ENCODE assay signal across 21 cellular contexts in the genomic region with DNA sequence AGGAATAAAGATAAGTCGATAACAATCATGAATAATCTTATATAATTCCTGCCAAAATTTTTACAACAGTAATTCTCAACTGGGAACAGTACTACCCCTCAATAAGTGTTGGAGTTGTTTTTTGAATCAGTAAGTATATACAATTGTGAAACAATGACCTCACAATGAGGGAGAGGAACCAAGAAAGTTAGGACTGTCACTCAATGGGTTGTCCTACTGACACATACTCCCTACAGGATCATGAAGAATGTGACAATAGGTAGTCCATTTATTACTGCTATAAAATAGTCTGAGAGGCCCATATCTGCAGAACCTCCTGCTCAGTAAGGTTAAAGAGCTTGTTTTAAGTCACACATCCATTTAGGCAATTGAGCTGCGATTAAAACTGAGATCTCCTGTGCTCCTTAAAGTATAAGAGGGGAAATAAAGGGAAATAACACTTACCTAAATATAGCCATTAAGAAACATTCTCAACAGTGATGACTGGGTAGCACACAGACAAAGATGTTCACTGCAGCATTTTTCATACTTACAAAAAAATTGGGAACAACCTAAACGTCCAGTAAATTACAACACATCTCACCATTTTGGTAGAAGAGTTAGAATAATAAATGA. TPM values are rescaled to one million over a fixed set of nuclear protein-coding genes. Genes with fewer than 3 reads are reported as not detected.
DNase-seq lines count a peak whose midpoint lies in the region; ATAC-seq and TF ChIP-seq lines count a peak whose summit lies in the region.
"Had no signal": no experiment of that assay in that cellular context is flagged by ENCODE, and none has a peak within 500 bp of the region (broad histone marks: within the 10 kb centered on the region; RNA-seq: fewer than 3 reads in every experiment).

No MANE protein-coding gene starts in this region.

- no peaks in the 10 kb centered on the region for H3K27me3 Mint-ChIP-seq in CD14-positive monocyte (ENCODE audit: low read depth in 3 of 3)
- H3K27me3 Mint-ChIP-seq in central memory CD8-positive, alpha-beta T cell: no peaks in the 10 kb centered on the region
- H3K27me3 Mint-ChIP-seq: type B pancreatic cell had no signal

- H2BK5ac ChIP-seq in IMR-90 (ENCODE audit: low read depth, low read length, poor library complexity, severe bottlenecking): no peak overlapping the region

- H3K4me3 ChIP-seq in IMR-90 (ENCODE audit: insufficient read depth, low read depth, low read length): no peak overlapping the region
- H3K4me3 ChIP-seq: coronary artery had no signal

- H4K5ac ChIP-seq in IMR-90 (ENCODE audit: low read depth, low read length): no peak overlapping the region

- no peak overlapping the region for H2BK15ac ChIP-seq in IMR-90 (ENCODE audit: low read depth, low read length)

- no peak overlapping the region for H3K18ac ChIP-seq in IMR-90 (ENCODE audit: low read depth, low read length)

- H3K27ac Mint-ChIP-seq in CD14-positive monocyte: peak overlapping the region in 4 of 7 donors; percentile 50 to 72 (median 58)
- H3K27ac Mint-ChIP-seq in central memory CD8-positive, alpha-beta T cell (ENCODE audit: low read depth): peak overlapping the region; percentile 80
- H3K27ac Mint-ChIP-seq: type B pancreatic cell had no signal

- POLR2A ChIA-PET in IMR-90 (lab: Charles Lee; ENCODE audit: unreplicated experiment): no interaction called here

- H2AK5ac ChIP-seq in IMR-90 (ENCODE audit: low read depth, low read length): no peak overlapping the region

- no peak overlapping the region for H4K91ac ChIP-seq in IMR-90 (ENCODE audit: insufficient read depth, low read depth, low read length)

- H3K4me1 Mint-ChIP-seq in CD14-positive monocyte: peaks cover 34% of the 10 kb centered on the region
- peaks cover 23% of the 10 kb centered on the region for H3K4me1 Mint-ChIP-seq in central memory CD8-positive, alpha-beta T cell

- H3K9ac ChIP-seq in IMR-90 (ENCODE audit: low read depth, low read length): no peak overlapping the region

- in situ Hi-C loops in IMR-90 (cut with MboI; ENCODE audit: low sequenced_read_pairs): loop anchor here (10.0 kb wide), 1 partner anchor 225 kb away; no protein-coding TSS in a partner anchor

- H2BK120ac ChIP-seq in IMR-90 (ENCODE audit: low read depth, low read length): no peak overlapping the region

- H3K36me3 Mint-ChIP-seq in CD14-positive monocyte: peaks cover 24 to 40% of the 10 kb centered on the region in 2 donors
- peaks cover 11% of the 10 kb centered on the region for H3K36me3 Mint-ChIP-seq in central memory CD8-positive, alpha-beta T cell (ENCODE audit: insufficient read depth)

- H4K20me1 ChIP-seq in IMR-90 (ENCODE audit: insufficient read depth, low read length): peaks cover 15% of the 10 kb centered on the region

- no peak overlapping the region for H3K4ac ChIP-seq in IMR-90 (ENCODE audit: low read depth, low read length)

- H3K23ac ChIP-seq in IMR-90 (ENCODE audit: low read depth, low read length): no peak overlapping the region

- ATAC-seq in GM18868 (IDR thresholded peaks at IDR 0.05; ENCODE audit: unreplicated experiment) (peak; percentile 66), IMR-90 (ENCODE audit: low read depth) (peak; percentile 14; the same call in 1 of the 2 replicates)
- no peak for ATAC-seq in central memory CD8-positive, alpha-beta T cell (replicated peaks; ENCODE audit: extremely low read depth, poor library complexity, severe bottlenecking)
- ATAC-seq: Panc1, sciatic nerve had no signal

- CTCF ChIA-PET in IMR-90 (lab: Yijun Ruan, JAX): interaction anchor here (1.6 kb wide), 1 partner anchor 9 kb away, joined by 3 read pairs; no protein-coding TSS in a partner anchor

- TF ChIP-seq CTCF in CD14-positive monocyte (IDR thresholded peaks at IDR 0.05): no peak
- TF ChIP-seq CTCF in IMR-90 (conservative IDR thresholded peaks at IDR 0.05; ENCODE audit: low read depth, low read length): no peak

- dilution Hi-C loops in IMR-90 (cut with HindIII; ENCODE audit: low sequenced_read_pairs, unreplicated experiment): no loop called here

- H3K27me3 ChIP-seq in IMR-90 (ENCODE audit: control insufficient read depth, insufficient read depth, low read length): no peaks in the 10 kb centered on the region

- no peaks in the 10 kb centered on the region for H3K9me3 Mint-ChIP-seq in CD14-positive monocyte
- no peaks in the 10 kb centered on the region for H3K9me3 Mint-ChIP-seq in central memory CD8-positive, alpha-beta T cell
- H3K9me3 Mint-ChIP-seq: type B pancreatic cell had no signal

- H3K36me3 ChIP-seq in IMR-90 (ENCODE audit: control insufficient read depth, insufficient read depth, low read length): no peaks in the 10 kb centered on the region

- H2BK20ac ChIP-seq in IMR-90 (ENCODE audit: low read depth, low read length): no peak overlapping the region

- H3K27ac ChIP-seq in IMR-90 (ENCODE audit: insufficient read depth, low read length): no peak overlapping the region
- H3K27ac ChIP-seq: coronary artery had no signal

- H3K14ac ChIP-seq in IMR-90 (replicated peaks; ENCODE audit: low read depth, low read length): no peak overlapping the region

- BruUV-seq in IMR-90 (replicated peaks; lab: Mats Ljungman, UMichigan): no TSS peak

- H3K9me1 ChIP-seq in IMR-90 (ENCODE audit: insufficient read depth, low read length): peaks cover 4% of the 10 kb centered on the region; the same call in 1 of the 2 replicates

- peaks cover 25 to 49% of the 10 kb centered on the region in 2 experiments for H3K79me1 ChIP-seq in IMR-90 (ENCODE audit: low read depth in 1 of 2, low read length in 2 of 2)

- H2AFZ ChIP-seq in IMR-90 (replicated peaks; ENCODE audit: low read length, poor library complexity): no peak overlapping the region

- peaks cover 3% of the 10 kb centered on the region; the same call in 1 of the 2 replicates for H3K4me1 ChIP-seq in IMR-90 (ENCODE audit: control insufficient read depth, insufficient read depth, low read length)

- no peak overlapping the region for H4K8ac ChIP-seq in IMR-90 (ENCODE audit: low read depth in 2 of 2, low read length in 2 of 2)

- intact Hi-C loops in CD14-positive monocyte (cut with micrococcal nuclease): loop anchor here in 1 of 2 donors (10.0 kb wide), 1 partner anchor 135 kb away; no protein-coding TSS in a partner anchor
- intact Hi-C loops in IMR-90 (cut with micrococcal nuclease): no loop called here

- no peak for TF ChIP-seq RAD21 in IMR-90 (IDR thresholded peaks at IDR 0.05; ENCODE audit: low read length)

- H2AK9ac ChIP-seq in IMR-90 (replicated peaks; ENCODE audit: low read depth, low read length, poor library complexity): no peak overlapping the region

- WGBS in IMR-90 (ENCODE audit: extremely low coverage in 2 of 2, insufficient read length in 1 of 2), 2 experiments: no CpG with 5 or more reads among the region's 3 CpGs

- no peak overlapping the region for H3K4me2 ChIP-seq in IMR-90 (ENCODE audit: low read depth, low read length)

- H3K4me3 Mint-ChIP-seq in CD14-positive monocyte: no peak overlapping the region
- H3K4me3 Mint-ChIP-seq in central memory CD8-positive, alpha-beta T cell: no peak overlapping the region
- H3K4me3 Mint-ChIP-seq: type B pancreatic cell had no signal

- DNase-seq in CD14-positive monocyte (ENCODE audit: low spot score): no peak
- DNase-seq in IMR-90: no peak
- DNase-seq in central memory CD8-positive, alpha-beta T cell (ENCODE audit: low spot score in 2 of 2): no peak
- no peak for DNase-seq in NCI-H2227 treated with DMSO at 0.1 percent for 48 hours (lab: John Stamatoyannopoulos, UW)
- DNase-seq in NAMALWA (ENCODE audit: low spot score): no peak
- DNase-seq in DMS153 treated with DMSO at 0.1 percent for 48 hours (lab: John Stamatoyannopoulos, UW; ENCODE audit: unreplicated experiment): no peak
- DNase-seq in epidermal melanocyte (ENCODE audit: insufficient read length, low spot score): no peak
- DNase-seq: aorta; DMS79; head of caudate nucleus; kidney; midbrain; NCI-H1417; NCI-H510A; occipital lobe; stimulated activated CD4-positive, alpha-beta T cell treated with anti-CD3 and anti-CD28 coated beads, Interleukin-2, amount 100 ng/mL, for 48 hours had no signal

- H3K56ac ChIP-seq in IMR-90 (ENCODE audit: extremely low read depth, insufficient read depth, low read length): no peak overlapping the region

- no peaks in the 10 kb centered on the region for H3K9me3 ChIP-seq in IMR-90 (ENCODE audit: control insufficient read depth, insufficient read depth, low read length)

- TF ChIP-seq POLR2A in IMR-90 (IDR thresholded peaks at IDR 0.05; ENCODE audit: low read depth, low read length): no peak

TF ChIP-seq in IMR-90, 13 proteins besides CTCF, POLR2A, EP300 and RAD21 (continues in another document):
- TF ChIP-seq MAZ (IDR thresholded peaks at IDR 0.05; ENCODE audit: borderline replicate concordance, low read depth, low read length) (no peak), FOS (IDR thresholded peaks at IDR 0.05; ENCODE audit: low read depth, low read length) (no peak), MAFK (IDR thresholded peaks at IDR 0.05; ENCODE audit: low read depth, low read length) (no peak), CEBPB (IDR thresholded peaks at IDR 0.05; ENCODE audit: low read depth, low read length) (no peak), BHLHE40 (IDR thresholded peaks at IDR 0.05; ENCODE audit: low read depth, low read length) (no peak), RFX5 (IDR thresholded peaks at IDR 0.05; ENCODE audit: low read depth, low read length) (no peak), SMC3 (IDR thresholded peaks at IDR 0.05; ENCODE audit: low read depth, low read length) (no peak)
- TF ChIP-seq, protein P1, sequence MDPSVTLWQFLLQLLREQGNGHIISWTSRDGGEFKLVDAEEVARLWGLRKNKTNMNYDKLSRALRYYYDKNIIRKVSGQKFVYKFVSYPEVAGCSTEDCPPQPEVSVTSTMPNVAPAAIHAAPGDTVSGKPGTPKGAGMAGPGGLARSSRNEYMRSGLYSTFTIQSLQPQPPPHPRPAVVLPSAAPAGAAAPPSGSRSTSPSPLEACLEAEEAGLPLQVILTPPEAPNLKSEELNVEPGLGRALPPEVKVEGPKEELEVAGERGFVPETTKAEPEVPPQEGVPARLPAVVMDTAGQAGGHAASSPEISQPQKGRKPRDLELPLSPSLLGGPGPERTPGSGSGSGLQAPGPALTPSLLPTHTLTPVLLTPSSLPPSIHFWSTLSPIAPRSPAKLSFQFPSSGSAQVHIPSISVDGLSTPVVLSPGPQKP (IDR thresholded peaks at IDR 0.05; ENCODE audit: borderline replicate concordance, low read depth, low read length): no peak
- TF ChIP-seq, protein P2, sequence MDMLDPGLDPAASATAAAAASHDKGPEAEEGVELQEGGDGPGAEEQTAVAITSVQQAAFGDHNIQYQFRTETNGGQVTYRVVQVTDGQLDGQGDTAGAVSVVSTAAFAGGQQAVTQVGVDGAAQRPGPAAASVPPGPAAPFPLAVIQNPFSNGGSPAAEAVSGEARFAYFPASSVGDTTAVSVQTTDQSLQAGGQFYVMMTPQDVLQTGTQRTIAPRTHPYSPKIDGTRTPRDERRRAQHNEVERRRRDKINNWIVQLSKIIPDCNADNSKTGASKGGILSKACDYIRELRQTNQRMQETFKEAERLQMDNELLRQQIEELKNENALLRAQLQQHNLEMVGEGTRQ (IDR thresholded peaks at IDR 0.05; ENCODE audit: low read depth, low read length): no peak

RNA-seq across cellular contexts. Expression of a gene that starts 26.2 kb away (rescaled TPM):
- polyA plus RNA-seq in CD14-positive monocyte (10 to 100 TPM; 25.1 to 35.6 TPM), IMR-90 (2012; rRNA removed) (7.1 and 7.2 TPM in 2 replicates)
- total RNA-seq in IMR-90 (2012; rRNA removed): 27.4 and 64.7 TPM in 2 replicates
- 0.65 and 0.87 TPM in 2 replicates for polyA plus RNA-seq in IMR-90 (2012; cell fraction: cytosol; rRNA removed)
- polyA plus RNA-seq in IMR-90 (2012; cell fraction: nucleus; rRNA removed; ENCODE audit: low replicate concordance): 6.0 and 56.0 TPM in 2 replicates
